In the genomic region with DNA sequence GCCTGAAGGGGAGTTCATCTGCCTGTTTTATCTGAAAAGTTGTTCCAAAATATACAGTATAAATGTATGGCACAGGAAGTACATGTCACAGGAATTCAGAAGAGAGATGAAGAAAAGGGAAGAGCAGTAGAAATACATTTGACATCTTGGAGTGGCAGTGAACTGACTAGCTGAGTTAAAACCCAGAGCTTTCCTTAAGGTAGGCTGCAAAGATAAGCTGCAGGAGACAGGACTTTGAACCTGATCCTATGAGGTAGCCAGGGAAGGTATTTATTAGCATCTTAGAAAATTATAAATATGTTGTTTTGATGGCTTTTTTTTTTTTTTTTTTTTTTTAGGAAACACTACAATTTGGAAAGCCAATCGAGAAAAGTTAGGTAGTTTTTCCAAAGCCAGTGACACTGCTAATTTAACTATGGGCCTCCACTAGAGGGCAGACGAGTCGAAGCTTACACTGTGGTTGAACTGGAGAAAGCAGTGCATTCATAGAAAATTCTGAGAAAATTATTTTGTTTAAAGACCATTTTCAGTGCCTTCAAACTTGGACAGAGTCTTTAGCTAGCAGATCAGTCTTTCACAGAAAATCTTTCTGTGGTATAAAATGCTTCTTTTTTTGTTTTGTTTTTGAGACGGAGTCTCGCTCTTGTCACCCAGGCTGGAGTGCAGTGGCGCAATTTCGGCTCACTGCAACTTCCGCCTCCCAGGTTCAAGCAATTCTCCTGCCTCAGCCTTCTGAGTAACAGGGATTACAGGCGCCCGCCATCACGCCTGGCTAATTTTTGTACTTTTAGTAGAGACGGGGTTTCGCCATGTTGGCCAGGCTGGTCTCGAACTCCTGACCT, we compare ENCODE assay signal across 8 cellular contexts.
A peak's percentile ranks its signal among the peaks of the same experiment; 100 is the strongest.
DNase-seq lines count a peak whose midpoint lies in the region; ATAC-seq and TF ChIP-seq lines count a peak whose summit lies in the region.

No MANE protein-coding gene starts in this region.

- no peaks in the 10 kb centered on the region for H3K27me3 ChIP-seq in testis

- no peaks in the 10 kb centered on the region for H3K9me3 ChIP-seq in testis

- H3K27me3 Mint-ChIP-seq in activated T-helper 2 cell treated with anti-CD3 and anti-CD28 coated beads, Interferon-gamma antibody, Interleukin-2, Interleukin-4, amounts not matched to agents 10 μg/mL and 5 μg/mL and 100 μg/mL, durations not matched to agents 14 hours and 24 hours and 36 hours (ENCODE audit: low read depth), result no peaks in the 10 kb centered on the region

- no peak for ATAC-seq in GM18858 (IDR thresholded peaks at IDR 0.05; ENCODE audit: unreplicated experiment)

- H3K4me1 ChIP-seq in testis, result no peaks in the 10 kb centered on the region

- H3K36me3 ChIP-seq in testis (ENCODE audit: low read depth, missing control alignments), result no peaks in the 10 kb centered on the region

- DNase-seq in COLO829 (ENCODE audit: low spot score) (peak; percentile 63), HuH-7 (ENCODE audit: low spot score) (peak; percentile 52), SIG-M5 treated with dmso at 0.1 percent for 504 hours (lab: John Stamatoyannopoulos, UW; ENCODE audit: unreplicated experiment) (peak; percentile 67), fibroblast of villous mesenchyme (ENCODE audit: low read depth) (peak; percentile 78), non-pigmented ciliary epithelial cell (ENCODE audit: low read depth) (peak; percentile 23), testis (peak; percentile 82)
- DNase-seq in activated T-helper 2 cell treated with anti-CD3 and anti-CD28 coated beads, Interferon-gamma antibody, Interleukin-2, Interleukin-4, amounts not matched to agents 10 μg/mL and 5 μg/mL and 100 μg/mL, durations not matched to agents 14 hours and 24 hours and 36 hours (ENCODE audit: low spot score), result peak; percentile 46

- H3K4me3 Mint-ChIP-seq in activated T-helper 2 cell treated with anti-CD3 and anti-CD28 coated beads, Interferon-gamma antibody, Interleukin-2, Interleukin-4, amounts not matched to agents 10 μg/mL and 5 μg/mL and 100 μg/mL, durations not matched to agents 14 hours and 24 hours and 36 hours (ENCODE audit: low read depth), result no peak overlapping the region

- no peaks in the 10 kb centered on the region for H3K36me3 Mint-ChIP-seq in activated T-helper 2 cell treated with anti-CD3 and anti-CD28 coated beads, Interferon-gamma antibody, Interleukin-2, Interleukin-4, amounts not matched to agents 10 μg/mL and 5 μg/mL and 100 μg/mL, durations not matched to agents 14 hours and 24 hours and 36 hours (ENCODE audit: low read depth)

- TF ChIP-seq POLR2A in testis (IDR thresholded peaks at IDR 0.05), result no peak

- H3K4me1 Mint-ChIP-seq in activated T-helper 2 cell treated with anti-CD3 and anti-CD28 coated beads, Interferon-gamma antibody, Interleukin-2, Interleukin-4, amounts not matched to agents 10 μg/mL and 5 μg/mL and 100 μg/mL, durations not matched to agents 14 hours and 24 hours and 36 hours (ENCODE audit: low read depth), result peaks cover 14% of the 10 kb centered on the region

- intact Hi-C loops in activated T-helper 2 cell treated with anti-CD3 and anti-CD28 coated beads, Interferon-gamma antibody, Interleukin-2, Interleukin-4, amounts not matched to agents 10 μg/mL and 5 μg/mL and 100 μg/mL, durations not matched to agents 14 hours and 24 hours and 36 hours (cut with micrococcal nuclease), result loop anchor here (1.0 to 5.0 kb wide), 3 partner anchors 124 to 285 kb away; no protein-coding TSS in a partner anchor
- intact Hi-C loops in testis (cut with DNase I; ENCODE audit: low total_unique reads), result loop anchor here (10.0 kb wide), 1 partner anchor 117 kb away; no protein-coding TSS in a partner anchor

- no peak overlapping the region for H3K27ac ChIP-seq in testis

- H3K9me3 Mint-ChIP-seq in activated T-helper 2 cell treated with anti-CD3 and anti-CD28 coated beads, Interferon-gamma antibody, Interleukin-2, Interleukin-4, amounts not matched to agents 10 μg/mL and 5 μg/mL and 100 μg/mL, durations not matched to agents 14 hours and 24 hours and 36 hours, result no peaks in the 10 kb centered on the region

- 40 to 63% methylated on average over 14 of the region's 14 CpGs for WGBS in testis, 2 donors

- H3K4me3 ChIP-seq in fibroblast of villous mesenchyme (ENCODE audit: low read depth, low read length) (no peak overlapping the region), testis (no peak overlapping the region)

- no peak overlapping the region for H3K27ac Mint-ChIP-seq in activated T-helper 2 cell treated with anti-CD3 and anti-CD28 coated beads, Interferon-gamma antibody, Interleukin-2, Interleukin-4, amounts not matched to agents 10 μg/mL and 5 μg/mL and 100 μg/mL, durations not matched to agents 14 hours and 24 hours and 36 hours

- TF ChIP-seq CTCF in fibroblast of villous mesenchyme (IDR thresholded peaks at IDR 0.05; ENCODE audit: insufficient read depth, low read depth, low read length), result peak; percentile 70
- TF ChIP-seq CTCF in testis (IDR thresholded peaks at IDR 0.05), result peak; percentile 62 to 77 (median 68)

Comparison
In these comparisons a context has a peak if more than half of its experiments do, and no peak if none do; other contexts are left out.
1. DNase-seq: peak in every context shown above with its lines; median percentile 82 in testis; 78 in fibroblast of villous mesenchyme; 67 in SIG-M5 treated with dmso at 0.1 percent for 504 hours; 63 in COLO829; 52 in HuH-7; 46 in activated T-helper 2 cell treated with anti-CD3 and anti-CD28 coated beads, Interferon-gamma antibody, Interleukin-2, Interleukin-4, amounts not matched to agents 10 μg/mL and 5 μg/mL and 100 μg/mL, durations not matched to agents 14 hours and 24 hours and 36 hours; 23 in non-pigmented ciliary epithelial cell.